Comparison of ENCODE assay signal across 8 cellular contexts in genomic region chrX:107628662-107629532, GRCh38. TPM values are rescaled to one million over a fixed set of nuclear protein-coding genes. Genes with fewer than 3 reads are reported as not detected.
DNase-seq lines count a peak whose midpoint lies in the region; ATAC-seq and TF ChIP-seq lines count a peak whose summit lies in the region.

No MANE protein-coding gene starts in this region.

- H3K9ac ChIP-seq in SU-DHL-6 (ENCODE audit: low read length) (peak overlapping the region; percentile 88), iPS-18a (ENCODE audit: low read length) (peak overlapping the region; percentile 96), skeletal muscle tissue (ENCODE audit: low read depth in 1 of 3, low read length in 3 of 3) (peak overlapping the region; percentile 76 to 84 (median 80))

- H3F3A ChIP-seq in SU-DHL-6 (ENCODE audit: insufficient read depth) = no peaks in the 10 kb centered on the region

- no peaks in the 10 kb centered on the region for H3K36me3 ChIP-seq in SU-DHL-6 (ENCODE audit: low read length)
- no peaks in the 10 kb centered on the region for H3K36me3 ChIP-seq in iPS-18a (ENCODE audit: control insufficient read depth, low read depth, low read length)
- no peaks in the 10 kb centered on the region for H3K36me3 ChIP-seq in skeletal muscle tissue (ENCODE audit: control insufficient read depth in 3 of 3, insufficient read depth in 3 of 3, low read length in 3 of 3)

- no peak for TF ChIP-seq RAD21 in Ishikawa (IDR thresholded peaks at IDR 0.05; ENCODE audit: low read depth)

- no peaks in the 10 kb centered on the region for H3K9me2 ChIP-seq in SU-DHL-6 (replicated peaks; ENCODE audit: insufficient read depth, low read length)

- H3K4me2 ChIP-seq in SU-DHL-6 (ENCODE audit: low read depth, low read length, poor library complexity, severe bottlenecking) = peak overlapping the region; percentile 96

- H3K27ac ChIP-seq in SU-DHL-6 (ENCODE audit: low read depth, low read length) (peak overlapping the region; percentile 72), iPS-18a (ENCODE audit: low read length) (peak overlapping the region; percentile 95), skeletal muscle tissue (ENCODE audit: low read depth, low read length) (peak overlapping the region; percentile 78)

- H3K4me3 ChIP-seq in SU-DHL-6 (ENCODE audit: insufficient read depth, low read length, poor library complexity, severe bottlenecking) (peak overlapping the region; percentile 84), astrocyte of the cerebellum (ENCODE audit: low read depth, low read length) (peak overlapping the region; percentile 65), iPS-18a (ENCODE audit: low read length) (peak overlapping the region; percentile 88), skeletal muscle tissue (ENCODE audit: low read length in 3 of 3) (peak overlapping the region; percentile 79 to 83 (median 81))

- DNase-seq in EL (peak; percentile 44), astrocyte of the cerebellum (ENCODE audit: low read depth) (no peak), NCI-H128 (lab: John Stamatoyannopoulos, UW; ENCODE audit: unreplicated experiment) (no peak)

- in situ Hi-C loops in astrocyte of the cerebellum (cut with HindIII; ENCODE audit: low sequenced_read_pairs) = no loop called here

- TF ChIP-seq EP300 in Ishikawa (IDR thresholded peaks at IDR 0.05; ENCODE audit: borderline replicate concordance) = no peak

- peak overlapping the region; percentile 66 for H2AFZ ChIP-seq in SU-DHL-6 (ENCODE audit: low read depth, low read length, severe bottlenecking)

- ATAC-seq in GM21526 (IDR thresholded peaks at IDR 0.05; ENCODE audit: low FRiP score, unreplicated experiment) = peak; percentile 43

- no peak for TF ChIP-seq CTCF in SU-DHL-6 (IDR thresholded peaks at IDR 0.05; ENCODE audit: insufficient read depth, low read length, poor library complexity, severe bottlenecking)
- no peak for TF ChIP-seq CTCF in astrocyte of the cerebellum (IDR thresholded peaks at IDR 0.05; ENCODE audit: low read depth, low read length, missing control alignments)

- H4K20me1 ChIP-seq in SU-DHL-6 (ENCODE audit: low read depth, low read length) = no peaks in the 10 kb centered on the region

- H3K27me3 ChIP-seq in SU-DHL-6 (ENCODE audit: low read length) = no peaks in the 10 kb centered on the region
- no peaks in the 10 kb centered on the region for H3K27me3 ChIP-seq in iPS-18a (ENCODE audit: control insufficient read depth, insufficient read depth, low read length)
- H3K27me3 ChIP-seq in skeletal muscle tissue (ENCODE audit: control insufficient read depth in 3 of 3, insufficient read depth in 3 of 3, low read length in 3 of 3) = no peaks in the 10 kb centered on the region

- H3K9me3 ChIP-seq in SU-DHL-6 (ENCODE audit: insufficient read depth, low read length) (no peaks in the 10 kb centered on the region), iPS-18a (ENCODE audit: control insufficient read depth, low read depth, low read length) (no peaks in the 10 kb centered on the region), skeletal muscle tissue (ENCODE audit: control insufficient read depth in 3 of 3, low read length in 3 of 3) (no peaks in the 10 kb centered on the region)

- H3K79me2 ChIP-seq in SU-DHL-6 (ENCODE audit: insufficient read depth, low read length) = peaks cover 53% of the 10 kb centered on the region

- H3K4me1 ChIP-seq in iPS-18a (ENCODE audit: control insufficient read depth, low read depth, low read length) = peaks cover 14% of the 10 kb centered on the region
- H3K4me1 ChIP-seq in skeletal muscle tissue (ENCODE audit: control insufficient read depth in 3 of 3, insufficient read depth in 3 of 3, low read length in 3 of 3) = peaks cover 0 to 8% (median 0%) of the 10 kb centered on the region in 3 donors

TF ChIP-seq in Ishikawa, 13 proteins besides CTCF, POLR2A, EP300 and RAD21:
- peak; percentile 52; the same call in 1 of the 2 replicates for TF ChIP-seq MAX (IDR thresholded peaks at IDR 0.05)
- TF ChIP-seq YY1 (IDR thresholded peaks at IDR 0.05; ENCODE audit: low read depth) = no peak
- no peak for TF ChIP-seq FOXM1 (IDR thresholded peaks at IDR 0.05; ENCODE audit: borderline replicate concordance, low read depth)
- TF ChIP-seq REST (IDR thresholded peaks at IDR 0.05; ENCODE audit: low read depth) = no peak
- no peak for TF ChIP-seq EGR1 (IDR thresholded peaks at IDR 0.05)
- peak; percentile 40 for TF ChIP-seq USF1 (IDR thresholded peaks at IDR 0.05)
- TF ChIP-seq TEAD4 (IDR thresholded peaks at IDR 0.05) = no peak

RNA-seq across cellular contexts. Expression of gene PRPS1, which starts 0.6 kb away (rescaled TPM):
- 23.0 TPM for total RNA-seq in skeletal muscle tissue
